ENCODE assay signal across 16 cellular contexts in genomic region chr10:33365314-33365713, GRCh38. TPM values are rescaled to one million over a fixed set of nuclear protein-coding genes. Genes with fewer than 3 reads are reported as not detected.
A peak's percentile ranks its signal among the peaks of the same experiment; 100 is the strongest.
DNase-seq lines count a peak whose midpoint lies in the region; ATAC-seq, FAIRE-seq and TF ChIP-seq lines count a peak whose summit lies in the region.
"Had no signal": no experiment of that assay in that cellular context is flagged by ENCODE, and none has a peak within 500 bp of the region (broad histone marks: within the 10 kb centered on the region; RNA-seq: fewer than 3 reads in every experiment).

No MANE protein-coding gene starts in this region.

- CTCF ChIA-PET in A549 (lab: Yijun Ruan, JAX): interaction anchor here (1.0 to 1.1 kb wide), 2 partner anchors 8 to 28 kb away, joined by 3 read pairs; no protein-coding TSS in a partner anchor

- no peaks in the 10 kb centered on the region for H3K27me3 ChIP-seq in SJCRH30
- H3K27me3 ChIP-seq: neural progenitor cell had no signal

- no peak for DNase-seq in A549 (ENCODE audit: low read depth in 1 of 2, low spot score in 1 of 2)
- DNase-seq in CD1c-positive myeloid dendritic cell (ENCODE audit: extremely low spot score): peak; percentile 45
- DNase-seq in SJCRH30: no peak
- DNase-seq in SK-N-DZ (ENCODE audit: low spot score): no peak
- no peak for DNase-seq in NCI-H526 treated with DMSO at 0.1 percent for 48 hours (lab: John Stamatoyannopoulos, UW)
- no peak for DNase-seq in lower leg skin (ENCODE audit: low spot score in 2 of 2)
- DNase-seq: lower lobe of right lung, MM.1S, right cardiac atrium, T-helper 17 cell had no signal

- peaks cover 6% of the 10 kb centered on the region for H3K36me3 Mint-ChIP-seq in dendritic cell treated with granulocyte-macrophage colony-stimulating factor and Interleukin-4, amounts not matched to agents 40 ng/mL and 50 ng/mL, for 4 days (ENCODE audit: low read depth)
- H3K36me3 Mint-ChIP-seq: neural progenitor cell; stimulated activated memory B cell treated with anti-CD40 and anti-IgM and Interleukin-4, amounts not matched to agents 10 μg/mL and 1 μg/mL and 100 μg/mL, for 72 hours had no signal

- H3K4me3 ChIP-seq in A549 (no peak overlapping the region), SJCRH30 (no peak overlapping the region), lower leg skin (ENCODE audit: low read depth, poor library complexity, severe bottlenecking) (no peak overlapping the region)
- H3K4me3 ChIP-seq: coronary artery, lower lobe of right lung, neural progenitor cell had no signal

- FAIRE-seq in A549 (lab: Jason Lieb, UNC): no peak

- POLR2A ChIA-PET in A549 (lab: Yijun Ruan, JAX): interaction anchor here (2.3 kb wide), 1 partner anchor 30 kb away, joined by 30 read pairs; the partner anchor contains the start of gene NRP1

- TF ChIP-seq RAD21 in A549 (conservative IDR thresholded peaks at IDR 0.05 in 1 of 2, IDR thresholded peaks at IDR 0.05 in 1 of 2): no peak

- intact Hi-C loops in dendritic cell treated with granulocyte-macrophage colony-stimulating factor and Interleukin-4, amounts not matched to agents 40 ng/mL and 50 ng/mL, for 4 days (cut with micrococcal nuclease): no loop called here
- intact Hi-C loops in lower leg skin (cut with DNase I; ENCODE audit: low total_unique reads): no loop called here

- WGBS in A549 (ENCODE audit: missing lambda C conversion rate): 100% methylated on average over 1 of the region's 1 CpG
- 67 to 77% methylated on average over 1 of the region's 1 CpG for WGBS in lower leg skin, 2 donors

- H3K4me3 Mint-ChIP-seq in dendritic cell treated with granulocyte-macrophage colony-stimulating factor and Interleukin-4, amounts not matched to agents 40 ng/mL and 50 ng/mL, for 4 days: peak overlapping the region; percentile 41
- H3K4me3 Mint-ChIP-seq: neural progenitor cell; stimulated activated memory B cell treated with anti-CD40 and anti-IgM and Interleukin-4, amounts not matched to agents 10 μg/mL and 1 μg/mL and 100 μg/mL, for 72 hours; T-helper 17 cell had no signal

- peaks cover 63% of the 10 kb centered on the region for H3K9me3 Mint-ChIP-seq in dendritic cell treated with granulocyte-macrophage colony-stimulating factor and Interleukin-4, amounts not matched to agents 40 ng/mL and 50 ng/mL, for 4 days

- no peak for TF ChIP-seq EP300 in A549 (IDR thresholded peaks at IDR 0.05)

- H3K9me3 ChIP-seq in A549 (peaks cover 21% of the 10 kb centered on the region), SJCRH30 (replicated peaks) (no peaks in the 10 kb centered on the region)

- H3K36me3 ChIP-seq in SJCRH30: peaks cover 3% of the 10 kb centered on the region; the same call in 1 of the 2 replicates
- H3K36me3 ChIP-seq: lower lobe of right lung, neural progenitor cell had no signal

- H3K4me1 Mint-ChIP-seq in dendritic cell treated with granulocyte-macrophage colony-stimulating factor and Interleukin-4, amounts not matched to agents 40 ng/mL and 50 ng/mL, for 4 days (ENCODE audit: low read depth): peaks cover 43% of the 10 kb centered on the region
- H3K4me1 Mint-ChIP-seq: neural progenitor cell; stimulated activated memory B cell treated with anti-CD40 and anti-IgM and Interleukin-4, amounts not matched to agents 10 μg/mL and 1 μg/mL and 100 μg/mL, for 72 hours; T-helper 17 cell had no signal

- no peaks in the 10 kb centered on the region for H3K27me3 Mint-ChIP-seq in dendritic cell treated with granulocyte-macrophage colony-stimulating factor and Interleukin-4, amounts not matched to agents 40 ng/mL and 50 ng/mL, for 4 days
- H3K27me3 Mint-ChIP-seq: stimulated activated memory B cell treated with anti-CD40 and anti-IgM and Interleukin-4, amounts not matched to agents 10 μg/mL and 1 μg/mL and 100 μg/mL, for 72 hours; T-helper 17 cell had no signal

- peak overlapping the region; percentile 90 for H3K27ac Mint-ChIP-seq in dendritic cell treated with granulocyte-macrophage colony-stimulating factor and Interleukin-4, amounts not matched to agents 40 ng/mL and 50 ng/mL, for 4 days
- H3K27ac Mint-ChIP-seq: neural progenitor cell; stimulated activated memory B cell treated with anti-CD40 and anti-IgM and Interleukin-4, amounts not matched to agents 10 μg/mL and 1 μg/mL and 100 μg/mL, for 72 hours; T-helper 17 cell had no signal

- H3K4me1 ChIP-seq in A549 (peaks cover 14% of the 10 kb centered on the region; the same call in 2 of the 3 replicates), SJCRH30 (no peaks in the 10 kb centered on the region; the same call in 1 of the 2 replicates)
- H3K4me1 ChIP-seq: lower lobe of right lung, neural progenitor cell had no signal

- TF ChIP-seq POLR2A in A549 (IDR thresholded peaks at IDR 0.05; ENCODE audit: low read length): no peak
- no peak for TF ChIP-seq POLR2A in lower leg skin (IDR thresholded peaks at IDR 0.05)

- TF ChIP-seq CTCF in A549 (IDR thresholded peaks at IDR 0.05) (no peak), lower leg skin (IDR thresholded peaks at IDR 0.05) (no peak)

- peak in 1 of 2 experiments; percentile 35; a peak in 2 of 6 replicates for ATAC-seq in A549
- ATAC-seq in HG02870 (IDR thresholded peaks at IDR 0.05; ENCODE audit: unreplicated experiment): no peak
- ATAC-seq: right cardiac atrium; stimulated activated memory B cell treated with anti-CD40 and anti-IgM and Interleukin-4, amounts not matched to agents 10 μg/mL and 1 μg/mL and 100 μg/mL, for 72 hours; T-helper 17 cell had no signal

- H3K4me2 ChIP-seq in A549: peak overlapping the region; percentile 43
- H3K4me2 ChIP-seq: neural progenitor cell had no signal

- H3K27ac ChIP-seq in A549 (peak overlapping the region; percentile 80 to 88), SJCRH30 (peak overlapping the region; percentile 23; the same call in 1 of the 2 replicates)
- H3K27ac ChIP-seq: C4-2B, lower lobe of right lung, neural progenitor cell had no signal

TF ChIP-seq in A549, 52 proteins besides CTCF, POLR2A, EP300 and RAD21 (continues in another document):
- TF ChIP-seq EHF (CRISPR knock-in tag; IDR thresholded peaks at IDR 0.05): no peak
- TF ChIP-seq ESRRA (IDR thresholded peaks at IDR 0.05; ENCODE audit: borderline replicate concordance, low read length): no peak
- TF ChIP-seq CBX8 (IDR thresholded peaks at IDR 0.05): no peak
- no peak for TF ChIP-seq KDM5A (IDR thresholded peaks at IDR 0.05)
- TF ChIP-seq, protein P1, sequence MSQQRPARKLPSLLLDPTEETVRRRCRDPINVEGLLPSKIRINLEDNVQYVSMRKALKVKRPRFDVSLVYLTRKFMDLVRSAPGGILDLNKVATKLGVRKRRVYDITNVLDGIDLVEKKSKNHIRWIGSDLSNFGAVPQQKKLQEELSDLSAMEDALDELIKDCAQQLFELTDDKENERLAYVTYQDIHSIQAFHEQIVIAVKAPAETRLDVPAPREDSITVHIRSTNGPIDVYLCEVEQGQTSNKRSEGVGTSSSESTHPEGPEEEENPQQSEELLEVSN (IDR thresholded peaks at IDR 0.05; ENCODE audit: borderline replicate concordance, low read depth): no peak
- no peak for TF ChIP-seq ZSCAN20 (CRISPR knock-in tag; IDR thresholded peaks at IDR 0.05)
- TF ChIP-seq CEBPB (IDR thresholded peaks at IDR 0.05): no peak
- TF ChIP-seq BHLHE40 (IDR thresholded peaks at IDR 0.05; ENCODE audit: low read depth, low read length): no peak
- TF ChIP-seq USF2 (IDR thresholded peaks at IDR 0.05): no peak
- no peak for TF ChIP-seq HDAC2 (IDR thresholded peaks at IDR 0.05)
- TF ChIP-seq, protein P2, sequence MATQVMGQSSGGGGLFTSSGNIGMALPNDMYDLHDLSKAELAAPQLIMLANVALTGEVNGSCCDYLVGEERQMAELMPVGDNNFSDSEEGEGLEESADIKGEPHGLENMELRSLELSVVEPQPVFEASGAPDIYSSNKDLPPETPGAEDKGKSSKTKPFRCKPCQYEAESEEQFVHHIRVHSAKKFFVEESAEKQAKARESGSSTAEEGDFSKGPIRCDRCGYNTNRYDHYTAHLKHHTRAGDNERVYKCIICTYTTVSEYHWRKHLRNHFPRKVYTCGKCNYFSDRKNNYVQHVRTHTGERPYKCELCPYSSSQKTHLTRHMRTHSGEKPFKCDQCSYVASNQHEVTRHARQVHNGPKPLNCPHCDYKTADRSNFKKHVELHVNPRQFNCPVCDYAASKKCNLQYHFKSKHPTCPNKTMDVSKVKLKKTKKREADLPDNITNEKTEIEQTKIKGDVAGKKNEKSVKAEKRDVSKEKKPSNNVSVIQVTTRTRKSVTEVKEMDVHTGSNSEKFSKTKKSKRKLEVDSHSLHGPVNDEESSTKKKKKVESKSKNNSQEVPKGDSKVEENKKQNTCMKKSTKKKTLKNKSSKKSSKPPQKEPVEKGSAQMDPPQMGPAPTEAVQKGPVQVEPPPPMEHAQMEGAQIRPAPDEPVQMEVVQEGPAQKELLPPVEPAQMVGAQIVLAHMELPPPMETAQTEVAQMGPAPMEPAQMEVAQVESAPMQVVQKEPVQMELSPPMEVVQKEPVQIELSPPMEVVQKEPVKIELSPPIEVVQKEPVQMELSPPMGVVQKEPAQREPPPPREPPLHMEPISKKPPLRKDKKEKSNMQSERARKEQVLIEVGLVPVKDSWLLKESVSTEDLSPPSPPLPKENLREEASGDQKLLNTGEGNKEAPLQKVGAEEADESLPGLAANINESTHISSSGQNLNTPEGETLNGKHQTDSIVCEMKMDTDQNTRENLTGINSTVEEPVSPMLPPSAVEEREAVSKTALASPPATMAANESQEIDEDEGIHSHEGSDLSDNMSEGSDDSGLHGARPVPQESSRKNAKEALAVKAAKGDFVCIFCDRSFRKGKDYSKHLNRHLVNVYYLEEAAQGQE (IDR thresholded peaks at IDR 0.05): no peak
- no peak for TF ChIP-seq RNF2 (IDR thresholded peaks at IDR 0.05; ENCODE audit: borderline replicate concordance, low read depth)
- TF ChIP-seq CHD4 (IDR thresholded peaks at IDR 0.05; ENCODE audit: borderline replicate concordance): no peak

RNA-seq across cellular contexts. Expression of gene NRP1, which starts 30.8 kb away (rescaled TPM):
- 208 and 259 TPM in 2 replicates for polyA plus RNA-seq in A549 (2011; rRNA removed)
- 44.4 and 49.6 TPM in 2 replicates for polyA plus RNA-seq in A549 (2012; cell fraction: cytosol; rRNA removed)
- polyA plus RNA-seq in A549 (2012; cell fraction: nucleus; rRNA removed): 76.6 and 106 TPM in 2 replicates
- 115 to 147 TPM (median 121 TPM) in 3 replicates for polyA plus RNA-seq in A549 (2017; fragmentation: RNase III; extraction: RNeasy Plus Mini Kit Qiagen cat#74134 plus additional on column Dnase treatment)
- 264 and 271 TPM in 2 replicates for polyA minus RNA-seq in A549 (2011; rRNA and poly(A)+ RNA removed)
- total RNA-seq in SJCRH30 (2014; rRNA removed; shearing (Covaris generic)): 17.2 and 21.2 TPM in 2 replicates
- 32.4 and 36.6 TPM in 2 replicates for polyA plus RNA-seq in SK-N-DZ (2014; cell fraction: cytosol; rRNA removed)
- 28.2 and 32.6 TPM in 2 replicates for polyA plus RNA-seq in SK-N-DZ (2014; cell fraction: nucleus; rRNA removed)
- total RNA-seq in lower leg skin: 10 to 100 TPM in 3 of 4 donors, 1 to 10 TPM in 1; 8.2 to 24.6 (median 18.7) TPM
